ENCODE assay signal across 18 cellular contexts in genomic region chr17:81491761-81492160, GRCh38. TPM values are rescaled to one million over a fixed set of nuclear protein-coding genes. Genes with fewer than 3 reads are reported as not detected.
"Had no signal": no experiment of that assay in that cellular context is flagged by ENCODE, and none has a peak within 500 bp of the region (broad histone marks: within the 10 kb centered on the region; RNA-seq: fewer than 3 reads in every experiment).

No MANE protein-coding gene starts in this region.

- H3K27me3 ChIP-seq: gastrocnemius medialis, heart left ventricle, ovary, upper lobe of left lung had no signal

- H3K27ac ChIP-seq: gastrocnemius medialis, heart left ventricle, ovary, suprapubic skin, upper lobe of left lung had no signal

- DNase-seq: activated CD4-positive, CD25-positive, alpha-beta regulatory T cell treated with anti-CD3 and anti-CD28 coated beads, Interleukin-2, amount 50 U/mL, for 72 hours; activated CD8-positive, alpha-beta memory T cell treated with anti-CD3 and anti-CD28 coated beads for 24 hours; activated CD8-positive, alpha-beta memory T cell treated with anti-CD3 and anti-CD28 coated beads, Interleukin-2, amount 50 U/mL, for 48 hours; activated gamma-delta T cell; activated T-cell treated with anti-CD3 and anti-CD28 coated beads, Interleukin-2, amount 50 U/mL, for 48 hours; effector CD8-positive, alpha-beta T cell; gastrocnemius medialis; heart left ventricle; mesenchymal stem cell; naive thymus-derived CD4-positive, alpha-beta T cell; ovary; stimulated activated CD4-positive, alpha-beta T cell treated with anti-CD3 and anti-CD28 coated beads, Interleukin-4, amount 100 ng/mL, for 1 hour; stimulated activated naive CD8-positive, alpha-beta T cell treated with anti-CD3 and anti-CD28 coated beads, Interleukin-15, amount 100 ng/mL, for 72 hours had no signal

- H3K4me1 Mint-ChIP-seq: activated naive CD4-positive, alpha-beta T cell treated with anti-CD3 and anti-CD28 coated beads, Interleukin-2, amount 50 U/mL, for 24 hours had no signal

- ATAC-seq: gastrocnemius medialis; heart left ventricle; naive thymus-derived CD4-positive, alpha-beta T cell; sciatic nerve; stimulated activated naive CD8-positive, alpha-beta T cell treated with anti-CD3 and anti-CD28 coated beads, Interleukin-15, amount 100 ng/mL, for 72 hours had no signal

- H3K9me3 Mint-ChIP-seq: activated naive CD4-positive, alpha-beta T cell treated with anti-CD3 and anti-CD28 coated beads, Interleukin-2, amount 50 U/mL, for 24 hours; naive thymus-derived CD4-positive, alpha-beta T cell; stimulated activated naive CD8-positive, alpha-beta T cell treated with anti-CD3 and anti-CD28 coated beads, Interleukin-15, amount 100 ng/mL, for 72 hours had no signal

- H3K36me3 Mint-ChIP-seq: activated naive CD4-positive, alpha-beta T cell treated with anti-CD3 and anti-CD28 coated beads, Interleukin-2, amount 50 U/mL, for 24 hours; naive thymus-derived CD4-positive, alpha-beta T cell had no signal

- H3K9me3 ChIP-seq: gastrocnemius medialis, heart left ventricle, ovary, suprapubic skin, upper lobe of left lung had no signal

- H3K4me3 ChIP-seq: gastrocnemius medialis, heart left ventricle, ovary, smooth muscle cell, suprapubic skin, upper lobe of left lung had no signal

- H3K4me3 Mint-ChIP-seq: activated naive CD4-positive, alpha-beta T cell treated with anti-CD3 and anti-CD28 coated beads, Interleukin-2, amount 50 U/mL, for 24 hours; naive thymus-derived CD4-positive, alpha-beta T cell had no signal

- H3K27ac Mint-ChIP-seq: activated naive CD4-positive, alpha-beta T cell treated with anti-CD3 and anti-CD28 coated beads, Interleukin-2, amount 50 U/mL, for 24 hours; naive thymus-derived CD4-positive, alpha-beta T cell; stimulated activated naive CD8-positive, alpha-beta T cell treated with anti-CD3 and anti-CD28 coated beads, Interleukin-15, amount 100 ng/mL, for 72 hours had no signal

- H3K36me3 ChIP-seq: gastrocnemius medialis, heart left ventricle, ovary, suprapubic skin, upper lobe of left lung had no signal

- H3K4me2 ChIP-seq: smooth muscle cell had no signal

RNA-seq across cellular contexts. Expression of gene FSCN2, which starts 36.4 kb away (rescaled TPM):
- polyA plus RNA-seq: naive thymus-derived CD4-positive, alpha-beta T cell had no signal
